12 cellular contexts compared by ENCODE assay signal in genomic region chr17:28347261-28347891, GRCh38. TPM values are rescaled to one million over a fixed set of nuclear protein-coding genes. Genes with fewer than 3 reads are reported as not detected.
DNase-seq lines count a peak whose midpoint lies in the region; ATAC-seq, FAIRE-seq and TF ChIP-seq lines count a peak whose summit lies in the region.
"Had no signal": no experiment of that assay in that cellular context is flagged by ENCODE, and none has a peak within 500 bp of the region (broad histone marks: within the 10 kb centered on the region; RNA-seq: fewer than 3 reads in every experiment).

No MANE protein-coding gene starts in this region.

- peaks cover 30 to 43% (median 32%) of the 10 kb centered on the region in 3 donors for H3K4me1 ChIP-seq in pancreas

- ATAC-seq in pancreas = peak; percentile 5 to 30 (median 22)

- intact Hi-C loops in pancreas (cut with DNase I) = no loop called here

- H3K36me3 Mint-ChIP-seq in type B pancreatic cell = peaks cover 6% of the 10 kb centered on the region

- WGBS in pancreas, 2 donors = 34 to 35% methylated on average over 8 of the region's 8 CpGs

- no peak for FAIRE-seq in pancreas (lab: Jason Lieb, UNC)

- no peaks in the 10 kb centered on the region for H3K9me3 ChIP-seq in pancreas

- no peaks in the 10 kb centered on the region for H3K27me3 Mint-ChIP-seq in type B pancreatic cell
- H3K27me3 Mint-ChIP-seq: IgD-negative memory B cell had no signal

- no peaks in the 10 kb centered on the region for H3K9me3 Mint-ChIP-seq in type B pancreatic cell
- H3K9me3 Mint-ChIP-seq: IgD-negative memory B cell had no signal

- peak; percentile 97 for DNase-seq in ELR (ENCODE audit: low read depth)
- DNase-seq in RPMI7951 (ENCODE audit: low read depth) = peak; percentile 91
- peak; percentile 89 for DNase-seq in fibroblast of gingiva (ENCODE audit: low read depth)
- DNase-seq in pancreas = peak in 3 of 6 donors; percentile 42 to 53 (median 47)
- no peak for DNase-seq in type B pancreatic cell (ENCODE audit: extremely low spot score, unreplicated experiment)
- no peak for DNase-seq in activated gamma-delta T cell (lab: John Stamatoyannopoulos, UW)
- DNase-seq in ureter (ENCODE audit: low spot score) = no peak
- DNase-seq in C1 segment of cervical spinal cord (lab: John Stamatoyannopoulos, UW) = no peak
- DNase-seq: activated CD8-positive, alpha-beta memory T cell treated with anti-CD3 and anti-CD28 coated beads, Interleukin-2, amount 50 U/mL, for 4 hours had no signal

- no peaks in the 10 kb centered on the region for H3K27me3 ChIP-seq in pancreas

- no peak overlapping the region for H3K4me3 Mint-ChIP-seq in type B pancreatic cell
- H3K4me3 Mint-ChIP-seq: IgD-negative memory B cell had no signal

- H3K36me3 ChIP-seq in pancreas = peaks cover 5 to 53% (median 21%) of the 10 kb centered on the region in 3 donors

- peak overlapping the region; percentile 46 to 83 (median 74) for H3K27ac ChIP-seq in pancreas

- TF ChIP-seq CTCF in pancreas (IDR thresholded peaks at IDR 0.05) (no peak), type B pancreatic cell (conservative IDR thresholded peaks at IDR 0.05) (no peak)

- H3K27ac Mint-ChIP-seq in type B pancreatic cell = no peak overlapping the region

- H3K4me3 ChIP-seq in pancreas = peak overlapping the region in 1 of 4 donors; percentile 14

- H3K4me1 Mint-ChIP-seq in type B pancreatic cell (ENCODE audit: unreplicated experiment) = no peaks in the 10 kb centered on the region
- H3K4me1 Mint-ChIP-seq: IgD-negative memory B cell had no signal

RNA-seq across cellular contexts. Expression of gene POLDIP2, which starts 10.0 kb away (rescaled TPM):
- 79.6 and 91.8 TPM in 2 replicates for total RNA-seq in RPMI7951 (2014; rRNA removed; shearing (Covaris generic))
- 10 to 100 TPM; 40.7 to 51.2 (median 42.5) TPM for total RNA-seq in pancreas
- polyA plus RNA-seq in pancreas = 10 to 100 TPM; 28.3 to 41.0 TPM
- 79.3 and 90.8 TPM in 2 replicates for total RNA-seq in type B pancreatic cell (ENCODE audit: low replicate concordance)
- 74.6 TPM for total RNA-seq in ureter

RNA-seq across cellular contexts. Expression of gene TNFAIP1, which starts 11.8 kb away (rescaled TPM):
- 25.7 and 30.5 TPM in 2 replicates for total RNA-seq in RPMI7951 (2014; rRNA removed; shearing (Covaris generic))
- total RNA-seq in pancreas (10 to 100 TPM; 20.8 to 56.8 (median 31.8) TPM), type B pancreatic cell (ENCODE audit: low replicate concordance) (37.8 and 55.6 TPM in 2 replicates), ureter (55.1 TPM)
- polyA plus RNA-seq in pancreas = 10 to 100 TPM; 11.5 to 16.8 TPM

RNA-seq across cellular contexts. Expression of gene IFT20, which starts 12.1 kb away (rescaled TPM):
- 47.7 and 51.9 TPM in 2 replicates for total RNA-seq in RPMI7951 (2014; rRNA removed; shearing (Covaris generic))
- total RNA-seq in pancreas (10 to 100 TPM; 42.3 to 52.4 (median 48.0) TPM), type B pancreatic cell (ENCODE audit: low replicate concordance) (43.6 and 55.2 TPM in 2 replicates), ureter (48.8 TPM)
- polyA plus RNA-seq in pancreas = 10 to 100 TPM; 65.8 to 79.0 TPM

RNA-seq across cellular contexts. Expression of gene SEBOX, which starts 17.6 kb away (rescaled TPM):
- not detected in 2 replicates for total RNA-seq in RPMI7951 (2014; rRNA removed; shearing (Covaris generic))
- total RNA-seq in pancreas (not detected), type B pancreatic cell (ENCODE audit: low replicate concordance) (not detected in 2 replicates), ureter (not detected)
- not detected for polyA plus RNA-seq in pancreas
- total RNA-seq: epithelial cell of proximal tubule had no signal
- polyA plus RNA-seq: IgD-negative memory B cell, thymus had no signal

RNA-seq across cellular contexts. Expression of gene VTN, which starts 22.7 kb away (rescaled TPM):
- total RNA-seq in RPMI7951 (2014; rRNA removed; shearing (Covaris generic)) = 0.10 and 0.60 TPM in 2 replicates
- total RNA-seq in pancreas = 10 to 100 TPM in 2 of 6 donors, 1 to 10 TPM in 4; 5.2 to 21.5 (median 9.5) TPM
- polyA plus RNA-seq in pancreas = 10 to 100 TPM; 14.6 to 21.6 TPM
- total RNA-seq in type B pancreatic cell (ENCODE audit: low replicate concordance) = 20.3 and 54.1 TPM in 2 replicates
- 1.0 TPM for total RNA-seq in ureter
- total RNA-seq: epithelial cell of proximal tubule had no signal
- polyA plus RNA-seq: IgD-negative memory B cell had no signal

Comparison
In these comparisons a context has a peak if more than half of its experiments do, and no peak if none do; other contexts are left out.
1. DNase-seq: peak in ELR (single experiment), RPMI7951 (single experiment) and fibroblast of gingiva (single experiment); none in type B pancreatic cell (single experiment), activated gamma-delta T cell (single experiment), ureter (single experiment) and C1 segment of cervical spinal cord (0 of 14).